ENCODE assay signal across 8 cellular contexts in the genomic region with DNA sequence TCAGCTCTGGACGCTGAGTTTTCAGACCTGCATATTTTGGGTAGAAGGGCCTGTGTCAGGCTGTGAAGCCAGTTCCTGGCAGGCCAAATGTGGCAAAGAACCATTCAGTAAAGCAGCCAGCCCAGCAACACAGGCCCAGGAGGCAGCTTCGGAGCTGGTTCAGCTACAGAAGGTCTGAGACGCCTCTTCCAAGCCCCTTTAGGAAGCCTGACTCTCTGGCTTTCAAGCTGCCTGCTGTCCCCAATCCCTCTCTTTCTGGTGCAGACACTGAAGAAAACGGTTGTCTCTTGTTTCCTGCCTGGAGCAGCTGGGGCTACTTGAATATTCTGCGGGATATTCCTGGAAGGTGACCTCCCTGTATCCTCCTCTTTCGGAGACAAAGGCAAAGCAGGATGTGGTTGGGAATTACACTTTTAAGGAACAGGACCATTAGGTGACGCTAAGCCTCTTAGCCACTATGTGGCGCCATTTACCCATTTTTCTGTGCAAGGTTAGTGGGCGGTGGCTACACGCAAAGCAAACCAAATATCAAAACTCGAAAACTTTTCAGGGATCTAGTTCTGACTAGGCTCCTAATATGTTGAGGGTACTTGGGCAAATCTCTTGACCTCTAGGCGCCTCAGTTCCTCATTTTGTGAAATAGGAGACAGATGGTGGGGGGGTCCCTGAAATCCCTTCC. TPM values are rescaled to one million over a fixed set of nuclear protein-coding genes. Genes with fewer than 3 reads are reported as not detected.
DNase-seq lines count a peak whose midpoint lies in the region; ATAC-seq and TF ChIP-seq lines count a peak whose summit lies in the region.

No MANE protein-coding gene starts in this region.

- BruUV-seq in HCT116 (replicated peaks; lab: Mats Ljungman, UMichigan) = no TSS peak

- POLR2A ChIA-PET in HCT116 (lab: Charles Lee) = no interaction called here

- H3K4me1 ChIP-seq in HCT116 (ENCODE audit: control insufficient read depth in 1 of 2, insufficient read depth in 2 of 2, low read length in 2 of 2) = peaks cover 0 to 5% of the 10 kb centered on the region in 2 experiments; a peak in 1 of 4 replicates
- H3K4me1 ChIP-seq in right cardiac atrium (ENCODE audit: control insufficient read depth, insufficient read depth, low read length) = no peaks in the 10 kb centered on the region
- no peaks in the 10 kb centered on the region for H3K4me1 ChIP-seq in gastrocnemius medialis

- peak overlapping the region; percentile 35 for H2AFZ ChIP-seq in HCT116 (ENCODE audit: low read depth, low read length, poor library complexity, severe bottlenecking)

- H3K36me3 ChIP-seq in HCT116 (ENCODE audit: control insufficient read depth in 1 of 2, insufficient read depth in 2 of 2, low read length in 2 of 2) = no peaks in the 10 kb centered on the region
- no peaks in the 10 kb centered on the region for H3K36me3 ChIP-seq in MG63
- no peaks in the 10 kb centered on the region for H3K36me3 ChIP-seq in gastrocnemius medialis

- DNase-seq in SIG-M5 treated with dmso at 0.1 percent for 504 hours (lab: John Stamatoyannopoulos, UW; ENCODE audit: unreplicated experiment) (peak; percentile 59), SIG-M5 (lab: John Stamatoyannopoulos, UW) (no peak), HCT116 (ENCODE audit: low read depth, low spot score) (peak; percentile 48), MG63 (peak; percentile 38), SW 1271 (lab: John Stamatoyannopoulos, UW) (peak; percentile 6 to 33), anterior cingulate cortex (lab: John Stamatoyannopoulos, UW) (peak in 49 of 58 donors; percentile 0 to 49 (median 6)), right cardiac atrium (peak; percentile 32 to 69 (median 52)), gastrocnemius medialis (peak in 1 of 2 donors; percentile 22)

- H3K27me3 ChIP-seq in HCT116 (ENCODE audit: insufficient read depth, low read length) (no peaks in the 10 kb centered on the region), MG63 (no peaks in the 10 kb centered on the region), right cardiac atrium (ENCODE audit: control insufficient read depth, insufficient read depth) (no peaks in the 10 kb centered on the region), gastrocnemius medialis (no peaks in the 10 kb centered on the region)

- H3K9me2 ChIP-seq in HCT116 (ENCODE audit: insufficient read depth) = no peaks in the 10 kb centered on the region

- no peak overlapping the region for H3K27ac ChIP-seq in HCT116 (ENCODE audit: low read depth, low read length)
- no peak overlapping the region for H3K27ac ChIP-seq in right cardiac atrium (ENCODE audit: low read length)
- no peak overlapping the region for H3K27ac ChIP-seq in gastrocnemius medialis

- peak; percentile 83 for TF ChIP-seq RAD21 in HCT116 (IDR thresholded peaks at IDR 0.05; ENCODE audit: low read depth)

- TF ChIP-seq POLR2A in HCT116 (IDR thresholded peaks at IDR 0.05; ENCODE audit: borderline replicate concordance, extremely low read depth, insufficient read depth, insufficient read length) (no peak), gastrocnemius medialis (IDR thresholded peaks at IDR 0.05) (no peak)

- H3K9me3 ChIP-seq in HCT116 (ENCODE audit: control insufficient read depth in 1 of 2, insufficient read depth in 1 of 2, low read depth in 1 of 2, low read length in 2 of 2) (no peaks in the 10 kb centered on the region), MG63 (no peaks in the 10 kb centered on the region), right cardiac atrium (ENCODE audit: control insufficient read depth, low read length) (no peaks in the 10 kb centered on the region), gastrocnemius medialis (no peaks in the 10 kb centered on the region)

- intact Hi-C loops in HCT116 (cut with micrococcal nuclease) = loop anchor here (1.0 to 10.0 kb wide), 3 partner anchors 405 to 1153 kb away; no protein-coding TSS in a partner anchor
- intact Hi-C loops in right cardiac atrium (cut with DNase I) = loop anchor here (2.0 to 5.0 kb wide), 2 partner anchors 405 to 406 kb away; no protein-coding TSS in a partner anchor
- intact Hi-C loops in gastrocnemius medialis (cut with DNase I; ENCODE audit: low total_unique reads) = loop anchor here (1.0 to 5.0 kb wide), 2 partner anchors 405 to 1146 kb away; no protein-coding TSS in a partner anchor

- 8% methylated on average over 12 of the region's 12 CpGs for WGBS in right cardiac atrium

- ATAC-seq in HCT116 = peak; percentile 91
- ATAC-seq in right cardiac atrium = peak; percentile 77 to 93
- peak; percentile 47 to 66 for ATAC-seq in gastrocnemius medialis

- in situ Hi-C loops in gastrocnemius medialis (cut with MboI; ENCODE audit: low sequenced_read_pairs in 4 of 4) = loop anchor here (5.0 to 25.0 kb wide), 5 partner anchors 106 to 1156 kb away; no protein-coding TSS in a partner anchor

- no peaks in the 10 kb centered on the region for H4K20me1 ChIP-seq in HCT116 (ENCODE audit: insufficient read depth)

- CTCF ChIA-PET in HCT116 (lab: Charles Lee) = interaction anchor here (0.6 to 1.0 kb wide), 3 partner anchors 405 to 528 kb away, joined by 3 to 4 read pairs (median 3); no protein-coding TSS in a partner anchor

- RAD21 ChIA-PET in HCT116 (lab: Charles Lee; ENCODE audit: low non-redundant PET in 1 of 2, low total read pairs in 2 of 2, uncharacterized antibody in 2 of 2, unreplicated experiment in 2 of 2) = no interaction called here

- no peak overlapping the region for H3K9ac ChIP-seq in HCT116 (ENCODE audit: low read length)

- H3K79me2 ChIP-seq in HCT116 (ENCODE audit: insufficient read depth, low read length) = no peaks in the 10 kb centered on the region

- TF ChIP-seq CTCF in HCT116 (IDR thresholded peaks at IDR 0.05 in 2 of 3, conservative IDR thresholded peaks at IDR 0.05 in 1 of 3; ENCODE audit: borderline replicate concordance in 1 of 3, insufficient read depth in 1 of 3, low read depth in 2 of 3, low read length in 2 of 3) (peak; percentile 57 to 75 (median 62); a peak in 5 of 6 replicates), gastrocnemius medialis (IDR thresholded peaks at IDR 0.05 in 4 of 5, conservative IDR thresholded peaks at IDR 0.05 in 1 of 5) (peak; percentile 53 to 77 (median 63))

- H3K4me3 ChIP-seq in HCT116 (replicated peaks in 1 of 2; ENCODE audit: low read depth in 1 of 2, low read length in 2 of 2) = no peak overlapping the region
- no peak overlapping the region for H3K4me3 ChIP-seq in MG63
- no peak overlapping the region for H3K4me3 ChIP-seq in right cardiac atrium (ENCODE audit: low read length)
- no peak overlapping the region for H3K4me3 ChIP-seq in gastrocnemius medialis

- H3K4me2 ChIP-seq in HCT116 (ENCODE audit: low read length) = peak overlapping the region; percentile 25; the same call in 1 of the 2 replicates

TF ChIP-seq in HCT116, 20 proteins besides CTCF, POLR2A, EP300 and RAD21:
- TF ChIP-seq EGR1 (IDR thresholded peaks at IDR 0.05; ENCODE audit: low read depth) (no peak), ZFX (IDR thresholded peaks at IDR 0.05) (no peak), EZH2phosphoT487 (IDR thresholded peaks at IDR 0.05; ENCODE audit: borderline replicate concordance) (no peak), JUND (IDR thresholded peaks at IDR 0.05) (no peak), FOSL1 (IDR thresholded peaks at IDR 0.05; ENCODE audit: low read depth) (no peak)
TF ChIP-seq in HCT116: peak in this region for 0.

RNA-seq across cellular contexts. Expression of a gene that starts 47.2 kb away (rescaled TPM):
- total RNA-seq in HCT116 (2021; ENCODE audit: unreplicated experiment) (47.7 TPM), right cardiac atrium (10 to 100 TPM; 15.4 to 20.4 (median 17.2) TPM), gastrocnemius medialis (1 to 10 TPM; 7.2 to 8.3 (median 7.6) TPM)
- 34.9 and 44.5 TPM in 2 replicates for polyA plus RNA-seq in HCT116 (2012)
- 47.6 and 51.8 TPM in 2 replicates for total RNA-seq in MG63 (2014; rRNA removed; shearing (Covaris generic); ENCODE audit: low replicate concordance)
- 13.1 TPM for polyA plus RNA-seq in right cardiac atrium
